Comparison of ENCODE assay signal across 20 cellular contexts in genomic region chr7:156566812-156567549, GRCh38.
A peak's percentile ranks its signal among the peaks of the same experiment; 100 is the strongest.
DNase-seq lines count a peak whose midpoint lies in the region; ATAC-seq and TF ChIP-seq lines count a peak whose summit lies in the region.
"Had no signal": no experiment of that assay in that cellular context is flagged by ENCODE, and none has a peak within 500 bp of the region (broad histone marks: within the 10 kb centered on the region; RNA-seq: fewer than 3 reads in every experiment).

No MANE protein-coding gene starts in this region.

- H3K27ac ChIP-seq in trophoblast cell (ENCODE audit: low read depth, low read length) = no peak overlapping the region
- H3K27ac ChIP-seq in CD8-positive, alpha-beta memory T cell (ENCODE audit: low read depth, low read length) = no peak overlapping the region

- H3K27ac Mint-ChIP-seq in naive thymus-derived CD8-positive, alpha-beta T cell = no peak overlapping the region
- H3K27ac Mint-ChIP-seq in CD8-positive, alpha-beta memory T cell = no peak overlapping the region

- H3K14ac ChIP-seq in trophoblast cell (ENCODE audit: low read length) = no peak overlapping the region

- H2BK120ac ChIP-seq in trophoblast cell (ENCODE audit: insufficient read depth, low read length, poor library complexity) = no peak overlapping the region

- peak overlapping the region; percentile 19 for H3K9ac ChIP-seq in trophoblast cell (ENCODE audit: low read length)
- H3K9ac ChIP-seq: SK-N-SH had no signal

- H2BK12ac ChIP-seq in trophoblast cell (ENCODE audit: low read length) = no peak overlapping the region

- H3K4me2 ChIP-seq in trophoblast cell (ENCODE audit: low read length) = no peak overlapping the region
- H3K4me2 ChIP-seq: SK-N-SH had no signal

- no peak overlapping the region for H4K91ac ChIP-seq in trophoblast cell (ENCODE audit: low read depth, low read length)

- no peaks in the 10 kb centered on the region for H3K79me2 ChIP-seq in trophoblast cell (ENCODE audit: control insufficient read depth, insufficient read depth, low read length, poor library complexity)

- H3K4me3 ChIP-seq in epithelial cell of proximal tubule (ENCODE audit: low read depth, low read length) (no peak overlapping the region), trophoblast cell (ENCODE audit: low read depth, low read length) (no peak overlapping the region)
- no peak overlapping the region for H3K4me3 ChIP-seq in CD8-positive, alpha-beta memory T cell (ENCODE audit: low read length)
- H3K4me3 ChIP-seq: HAP-1 had no signal

- no peak overlapping the region for H2AFZ ChIP-seq in trophoblast cell (ENCODE audit: insufficient read depth, low read length, poor library complexity)

- H4K8ac ChIP-seq in trophoblast cell (ENCODE audit: low read depth, low read length) = no peak overlapping the region

- peaks cover 6% of the 10 kb centered on the region for H3K9me3 ChIP-seq in trophoblast cell (ENCODE audit: insufficient read depth, low read depth, low read length)
- no peaks in the 10 kb centered on the region for H3K9me3 ChIP-seq in CD8-positive, alpha-beta memory T cell (ENCODE audit: low read length)
- H3K9me3 ChIP-seq: SK-N-SH had no signal

- no peak overlapping the region for H2AK5ac ChIP-seq in trophoblast cell (ENCODE audit: low read length)

- H3K18ac ChIP-seq in trophoblast cell (ENCODE audit: low read length) = no peak overlapping the region

- H3K27me3 Mint-ChIP-seq in naive thymus-derived CD8-positive, alpha-beta T cell = peaks cover 0 to 7% (median 5%) of the 10 kb centered on the region in 5 donors
- peaks cover 6 to 13% of the 10 kb centered on the region in 2 donors for H3K27me3 Mint-ChIP-seq in CD8-positive, alpha-beta memory T cell

- TF ChIP-seq CTCF in epithelial cell of proximal tubule (conservative IDR thresholded peaks at IDR 0.05; ENCODE audit: low read depth, low read length) = no peak

- H3K9me3 Mint-ChIP-seq in naive thymus-derived CD8-positive, alpha-beta T cell = peaks cover 6 to 35% (median 15%) of the 10 kb centered on the region in 9 donors
- H3K9me3 Mint-ChIP-seq in CD8-positive, alpha-beta memory T cell = peaks cover 2 to 17% (median 16%) of the 10 kb centered on the region in 5 donors

- H3K36me3 Mint-ChIP-seq in naive thymus-derived CD8-positive, alpha-beta T cell = peaks cover 2 to 20% (median 14%) of the 10 kb centered on the region in 3 donors
- peaks cover 0 to 22% (median 1%) of the 10 kb centered on the region in 3 donors for H3K36me3 Mint-ChIP-seq in CD8-positive, alpha-beta memory T cell

- no peak overlapping the region for H3K4ac ChIP-seq in trophoblast cell (ENCODE audit: low read depth, low read length)

- no peak overlapping the region for H2BK5ac ChIP-seq in trophoblast cell (ENCODE audit: low read depth, low read length, poor library complexity)

- H3K36me3 ChIP-seq in trophoblast cell (ENCODE audit: control insufficient read depth in 1 of 2, insufficient read depth in 2 of 2, low read length in 2 of 2) = no peaks in the 10 kb centered on the region
- H3K36me3 ChIP-seq in CD8-positive, alpha-beta memory T cell (ENCODE audit: insufficient read depth, low read length) = no peaks in the 10 kb centered on the region
- H3K36me3 ChIP-seq: HAP-1 had no signal

- H3K27me3 ChIP-seq in trophoblast cell (ENCODE audit: insufficient read depth, low read length) = no peaks in the 10 kb centered on the region
- no peaks in the 10 kb centered on the region for H3K27me3 ChIP-seq in CD8-positive, alpha-beta memory T cell (ENCODE audit: insufficient read depth, low read length, poor library complexity, severe bottlenecking)

- DNase-seq in HT-29 (ENCODE audit: low spot score) (peak; percentile 80), NCI-H748 treated with DMSO at 0.1 percent for 48 hours (lab: John Stamatoyannopoulos, UW) (peak; percentile 22), epithelial cell of proximal tubule (ENCODE audit: low read depth) (peak; percentile 9), trophoblast cell (no peak), 8988T (no peak), NK-92 (lab: John Stamatoyannopoulos, UW; ENCODE audit: unreplicated experiment) (no peak)
- no peak for DNase-seq in naive thymus-derived CD8-positive, alpha-beta T cell
- no peak for DNase-seq in CD8-positive, alpha-beta memory T cell
- DNase-seq: ACHN, DMS79 treated with DMSO at 0.1 percent for 48 hours, MM.1S, NCI-H1092, NCI-H146, NCI-H2029 treated with DMSO at 0.1 percent for 48 hours, NCI-H2227 treated with DMSO at 0.1 percent for 48 hours, NCI-H510A treated with DMSO at 0.1 percent for 48 hours, RPMI8226, SHP77 treated with DMSO at 0.1 percent for 48 hours, SK-N-SH had no signal

- no peaks in the 10 kb centered on the region for H3K4me1 Mint-ChIP-seq in naive thymus-derived CD8-positive, alpha-beta T cell
- no peaks in the 10 kb centered on the region for H3K4me1 Mint-ChIP-seq in CD8-positive, alpha-beta memory T cell

- CTCF ChIA-PET in CD8-positive, alpha-beta memory T cell (lab: Charles Lee) = no interaction called here

- no peak overlapping the region for H4K12ac ChIP-seq in trophoblast cell (ENCODE audit: low read depth, low read length)

- H3K4me1 ChIP-seq in trophoblast cell (ENCODE audit: control insufficient read depth in 1 of 2, insufficient read depth in 2 of 2, low read length in 2 of 2) = no peaks in the 10 kb centered on the region
- H3K4me1 ChIP-seq in CD8-positive, alpha-beta memory T cell (ENCODE audit: insufficient read depth, low read length) = no peaks in the 10 kb centered on the region
- H3K4me1 ChIP-seq: HAP-1 had no signal

- POLR2A ChIA-PET in naive thymus-derived CD8-positive, alpha-beta T cell (lab: Charles Lee) = no interaction called here
- POLR2A ChIA-PET in CD8-positive, alpha-beta memory T cell (lab: Charles Lee) = no interaction called here

- no peaks in the 10 kb centered on the region for H3K79me1 ChIP-seq in trophoblast cell (ENCODE audit: low read length)

- no peak for ATAC-seq in naive thymus-derived CD8-positive, alpha-beta T cell

- no peak overlapping the region for H3K4me3 Mint-ChIP-seq in naive thymus-derived CD8-positive, alpha-beta T cell
- H3K4me3 Mint-ChIP-seq in CD8-positive, alpha-beta memory T cell = no peak overlapping the region

- WGBS in trophoblast cell (ENCODE audit: extremely low coverage, insufficient coverage, insufficient read length) = no CpG with 5 or more reads among the region's 8 CpGs

- peak overlapping the region; percentile 40 for H3K23ac ChIP-seq in trophoblast cell (ENCODE audit: low read length)

Comparison
In these comparisons a context has a peak if more than half of its experiments do, and no peak if none do; other contexts are left out.
1. DNase-seq: peak in HT-29 (single experiment), NCI-H748 treated with DMSO at 0.1 percent for 48 hours (single experiment) and epithelial cell of proximal tubule (single experiment); none in trophoblast cell (0 of 2), naive thymus-derived CD8-positive, alpha-beta T cell (0 of 10), 8988T (single experiment), CD8-positive, alpha-beta memory T cell (0 of 5) and NK-92 (single experiment).